Comparison of ENCODE assay signal across 8 cellular contexts in genomic region chr19:7871530-7872305, GRCh38.
DNase-seq lines count a peak whose midpoint lies in the region; ATAC-seq, FAIRE-seq and TF ChIP-seq lines count a peak whose summit lies in the region.

No MANE protein-coding gene starts in this region.

- H3K27me3 ChIP-seq in ACC112 (ENCODE audit: insufficient read depth, low read length): peaks cover 23% of the 10 kb centered on the region
- H3K27me3 ChIP-seq in effector memory CD4-positive, alpha-beta T cell (replicated peaks; ENCODE audit: control insufficient read depth, insufficient read depth, low read length, poor library complexity, severe bottlenecking): peaks cover 19% of the 10 kb centered on the region

- ATAC-seq in memory B cell (ENCODE audit: low read depth): peak; percentile 5
- no peak for ATAC-seq in GM18505 (IDR thresholded peaks at IDR 0.05; ENCODE audit: unreplicated experiment)

- peak; percentile 94 for FAIRE-seq in H54 (lab: Jason Lieb, UNC)

- H3K4me1 Mint-ChIP-seq in memory B cell: peaks cover 29% of the 10 kb centered on the region

- H3K27ac ChIP-seq in ACC112 (ENCODE audit: low read depth, low read length): no peak overlapping the region
- H3K27ac ChIP-seq in effector memory CD4-positive, alpha-beta T cell (ENCODE audit: insufficient read depth, low read length, poor library complexity, severe bottlenecking): no peak overlapping the region

- H3K9me3 ChIP-seq in effector memory CD4-positive, alpha-beta T cell (ENCODE audit: control insufficient read depth, low read length): no peaks in the 10 kb centered on the region

- H3K27ac Mint-ChIP-seq in memory B cell: no peak overlapping the region

- H3K79me2 ChIP-seq in ACC112 (ENCODE audit: control insufficient read depth, insufficient read depth, low read length, unreplicated experiment): no peaks in the 10 kb centered on the region

- peaks cover 33% of the 10 kb centered on the region for H3K27me3 Mint-ChIP-seq in memory B cell

- no peak overlapping the region for H2AFZ ChIP-seq in ACC112 (ENCODE audit: low read length, unreplicated experiment)

- no peaks in the 10 kb centered on the region for H3K36me3 ChIP-seq in ACC112 (ENCODE audit: insufficient read depth, low read length)
- H3K36me3 ChIP-seq in effector memory CD4-positive, alpha-beta T cell (ENCODE audit: control insufficient read depth, insufficient read depth, low read length): no peaks in the 10 kb centered on the region

- H3K9me3 Mint-ChIP-seq in memory B cell: peaks cover 7% of the 10 kb centered on the region

- TF ChIP-seq POLR2A in H54 (IDR thresholded peaks at IDR 0.05; ENCODE audit: low read depth, low read length) (no peak), GM18505 (IDR thresholded peaks at IDR 0.05; ENCODE audit: borderline replicate concordance, extremely low read depth, insufficient read depth, insufficient read length) (no peak)

- H3K4me3 ChIP-seq in ACC112 (ENCODE audit: low read depth, low read length): peak overlapping the region; percentile 66
- H3K4me3 ChIP-seq in effector memory CD4-positive, alpha-beta T cell (ENCODE audit: insufficient read depth, low read depth, low read length, poor library complexity, severe bottlenecking): no peak overlapping the region

- H3K4me3 Mint-ChIP-seq in memory B cell: peak overlapping the region; percentile 19

- DNase-seq in H54 (ENCODE audit: insufficient read length, low spot score) (peak; percentile 83), NOMO-1 (lab: John Stamatoyannopoulos, UW; ENCODE audit: unreplicated experiment in 2 of 2) (peak; percentile 88 to 89), memory B cell (ENCODE audit: low spot score in 2 of 2) (peak; percentile 72 to 73)
- DNase-seq in activated CD8-positive, alpha-beta memory T cell treated with anti-CD3 and anti-CD28 coated beads for 4 hours (ENCODE audit: low read depth in 2 of 2): peak; percentile 36 to 52
- DNase-seq in effector memory CD4-positive, alpha-beta T cell: peak; percentile 71 to 86 (median 81)
- peak; percentile 45 for DNase-seq in stimulated activated CD8-positive, alpha-beta memory T cell treated with anti-CD3 and anti-CD28 coated beads, Interleukin-12 subunit alpha, Interleukin-12 subunit beta, amount 100 ng/mL, for 4 hours (ENCODE audit: low read depth)

- no peaks in the 10 kb centered on the region for H3K4me1 ChIP-seq in ACC112 (ENCODE audit: control insufficient read depth, insufficient read depth, low read length, unreplicated experiment)
- H3K4me1 ChIP-seq in effector memory CD4-positive, alpha-beta T cell (ENCODE audit: control insufficient read depth, insufficient read depth, low read length, poor library complexity, severe bottlenecking): peaks cover 46% of the 10 kb centered on the region

- peaks cover 5% of the 10 kb centered on the region for H3K36me3 Mint-ChIP-seq in memory B cell
